12 cellular contexts compared by ENCODE assay signal in genomic region chr3:146638718-146639117, GRCh38. TPM values are rescaled to one million over a fixed set of nuclear protein-coding genes. Genes with fewer than 3 reads are reported as not detected.
A peak's percentile ranks its signal among the peaks of the same experiment; 100 is the strongest.
DNase-seq lines count a peak whose midpoint lies in the region; ATAC-seq and TF ChIP-seq lines count a peak whose summit lies in the region.
"Had no signal": no experiment of that assay in that cellular context is flagged by ENCODE, and none has a peak within 500 bp of the region (broad histone marks: within the 10 kb centered on the region; RNA-seq: fewer than 3 reads in every experiment).

No MANE protein-coding gene starts in this region.

- CTCF ChIA-PET in IMR-90 (lab: Yijun Ruan, JAX) (interaction anchor here (0.7 to 1.8 kb wide), 3 partner anchors 44 to 72 kb away, joined by 3 to 5 read pairs (median 5); no protein-coding TSS in a partner anchor), mammary epithelial cell (lab: Charles Lee; ENCODE audit: low non-redundant PET) (no interaction called here)

- no peak overlapping the region for H3K18ac ChIP-seq in IMR-90 (ENCODE audit: low read depth, low read length)

- no peak overlapping the region for H4K5ac ChIP-seq in IMR-90 (ENCODE audit: low read depth, low read length)

- dilution Hi-C loops in IMR-90 (cut with HindIII; ENCODE audit: low sequenced_read_pairs, unreplicated experiment) (no loop called here), mammary epithelial cell (cut with HindIII; ENCODE audit: low sequenced_read_pairs) (no loop called here)

- POLR2A ChIA-PET in IMR-90 (lab: Charles Lee; ENCODE audit: unreplicated experiment): no interaction called here

- no peaks in the 10 kb centered on the region for H3K9me3 Mint-ChIP-seq in neural progenitor cell

- H3K27ac Mint-ChIP-seq in neural progenitor cell: no peak overlapping the region

- H3K36me3 ChIP-seq in IMR-90 (ENCODE audit: control insufficient read depth, insufficient read depth, low read length) (no peaks in the 10 kb centered on the region), mammary epithelial cell (ENCODE audit: insufficient read depth, low read length) (no peaks in the 10 kb centered on the region), neural progenitor cell (no peaks in the 10 kb centered on the region)
- H3K36me3 ChIP-seq: colonic mucosa had no signal

- H3K9ac ChIP-seq in IMR-90 (ENCODE audit: low read depth, low read length): no peak overlapping the region
- no peak overlapping the region for H3K9ac ChIP-seq in mammary epithelial cell (ENCODE audit: insufficient read depth, low read length)
- no peak overlapping the region for H3K9ac ChIP-seq in neural progenitor cell

- no peaks in the 10 kb centered on the region for H3F3A ChIP-seq in neural progenitor cell (ENCODE audit: low read depth)

- no peak overlapping the region for H2BK15ac ChIP-seq in IMR-90 (ENCODE audit: low read depth, low read length)

- no peak overlapping the region for H2BK120ac ChIP-seq in IMR-90 (ENCODE audit: low read depth, low read length)

- H2AK9ac ChIP-seq in IMR-90 (replicated peaks; ENCODE audit: low read depth, low read length, poor library complexity): no peak overlapping the region

- H3K27me3 ChIP-seq in IMR-90 (ENCODE audit: control insufficient read depth, insufficient read depth, low read length) (no peaks in the 10 kb centered on the region), mammary epithelial cell (ENCODE audit: insufficient read depth, low read length) (no peaks in the 10 kb centered on the region), neural progenitor cell (no peaks in the 10 kb centered on the region)
- H3K27me3 ChIP-seq: colonic mucosa had no signal

- DNase-seq in NCI-H1105 treated with DMSO at 0.1 percent for 48 hours (lab: John Stamatoyannopoulos, UW) (peak; percentile 14), NCI-H1105 (lab: John Stamatoyannopoulos, UW) (no peak), IMR-90 (no peak), mammary epithelial cell (no peak), neural progenitor cell (ENCODE audit: low spot score) (no peak), amniotic stem cell (lab: John Stamatoyannopoulos, UW) (no peak)
- DNase-seq: colonic mucosa, NCI-H1436 treated with DMSO at 0.1 percent for 48 hours had no signal

- H3K4me1 Mint-ChIP-seq in neural progenitor cell: peaks cover 3% of the 10 kb centered on the region

- H3K36me3 Mint-ChIP-seq in neural progenitor cell: no peaks in the 10 kb centered on the region

- intact Hi-C loops in IMR-90 (cut with micrococcal nuclease) (no loop called here), mammary epithelial cell (cut with micrococcal nuclease) (loop anchor here (2.0 kb wide), 1 partner anchor 304 kb away; no protein-coding TSS in a partner anchor)

- no peak for TF ChIP-seq POLR2A in IMR-90 (IDR thresholded peaks at IDR 0.05; ENCODE audit: low read depth, low read length)

- no peak overlapping the region for H3K23ac ChIP-seq in IMR-90 (ENCODE audit: low read depth, low read length)

- H3K4me2 ChIP-seq in IMR-90 (ENCODE audit: low read depth, low read length): no peak overlapping the region
- no peak overlapping the region for H3K4me2 ChIP-seq in mammary epithelial cell (ENCODE audit: insufficient read depth, low read depth, low read length)
- H3K4me2 ChIP-seq in neural progenitor cell: no peak overlapping the region

- H3K79me2 ChIP-seq in mammary epithelial cell (ENCODE audit: insufficient read depth, low read length) (no peaks in the 10 kb centered on the region), neural progenitor cell (ENCODE audit: low read depth) (no peaks in the 10 kb centered on the region)

- H3K9me3 ChIP-seq in IMR-90 (ENCODE audit: control insufficient read depth, insufficient read depth, low read length) (no peaks in the 10 kb centered on the region), mammary epithelial cell (replicated peaks; ENCODE audit: insufficient read depth, low read length) (no peaks in the 10 kb centered on the region), neural progenitor cell (ENCODE audit: low read depth) (no peaks in the 10 kb centered on the region)
- H3K9me3 ChIP-seq: colonic mucosa had no signal

- no peaks in the 10 kb centered on the region for H3K79me1 ChIP-seq in IMR-90 (ENCODE audit: low read depth in 1 of 2, low read length in 2 of 2)

- no peak overlapping the region for H2AK5ac ChIP-seq in IMR-90 (ENCODE audit: low read depth, low read length)

- TF ChIP-seq CTCF in IMR-90 (conservative IDR thresholded peaks at IDR 0.05; ENCODE audit: low read depth, low read length): peak; percentile 40
- peak; percentile 31 to 46 for TF ChIP-seq CTCF in mammary epithelial cell (conservative IDR thresholded peaks at IDR 0.05 in 1 of 2, IDR thresholded peaks at IDR 0.05 in 1 of 2; ENCODE audit: extremely low read depth in 1 of 2, insufficient read depth in 1 of 2, low read depth in 1 of 2, low read length in 2 of 2)
- peak; percentile 47 for TF ChIP-seq CTCF in neural progenitor cell (IDR thresholded peaks at IDR 0.05)

- H4K8ac ChIP-seq in IMR-90 (ENCODE audit: low read depth in 2 of 2, low read length in 2 of 2): no peak overlapping the region

- no peak overlapping the region for H4K91ac ChIP-seq in IMR-90 (ENCODE audit: insufficient read depth, low read depth, low read length)

- H3K9me1 ChIP-seq in IMR-90 (ENCODE audit: insufficient read depth, low read length): no peaks in the 10 kb centered on the region

- BruUV-seq in IMR-90 (replicated peaks; lab: Mats Ljungman, UMichigan) (no TSS peak), mammary epithelial cell (replicated peaks; lab: Mats Ljungman, UMichigan) (no TSS peak)

- H2BK20ac ChIP-seq in IMR-90 (ENCODE audit: low read depth, low read length): no peak overlapping the region

- H3K4me1 ChIP-seq in IMR-90 (ENCODE audit: control insufficient read depth, insufficient read depth, low read length) (no peaks in the 10 kb centered on the region), mammary epithelial cell (ENCODE audit: insufficient read depth, low read length) (no peaks in the 10 kb centered on the region), neural progenitor cell (no peaks in the 10 kb centered on the region)
- H3K4me1 ChIP-seq: colonic mucosa had no signal

- H2BK5ac ChIP-seq in IMR-90 (ENCODE audit: low read depth, low read length, poor library complexity, severe bottlenecking): no peak overlapping the region

- no peak for TF ChIP-seq RAD21 in IMR-90 (IDR thresholded peaks at IDR 0.05; ENCODE audit: low read length)

- H3K4ac ChIP-seq in IMR-90 (ENCODE audit: low read depth, low read length): no peak overlapping the region

- in situ Hi-C loops in IMR-90 (cut with MboI; ENCODE audit: low sequenced_read_pairs): no loop called here
- in situ Hi-C loops in mammary epithelial cell (cut with MboI; ENCODE audit: low sequenced_read_pairs in 2 of 2): no loop called here

- H3K27me3 Mint-ChIP-seq in neural progenitor cell (ENCODE audit: insufficient read depth, low read depth): no peaks in the 10 kb centered on the region

- H2AFZ ChIP-seq in IMR-90 (replicated peaks; ENCODE audit: low read length, poor library complexity) (no peak overlapping the region), mammary epithelial cell (ENCODE audit: low read depth, low read length) (no peak overlapping the region), neural progenitor cell (replicated peaks) (no peak overlapping the region)

- no peak overlapping the region for H3K14ac ChIP-seq in IMR-90 (replicated peaks; ENCODE audit: low read depth, low read length)

- H4K20me1 ChIP-seq in IMR-90 (ENCODE audit: insufficient read depth, low read length) (no peaks in the 10 kb centered on the region), mammary epithelial cell (ENCODE audit: insufficient read depth, low read length) (no peaks in the 10 kb centered on the region), neural progenitor cell (ENCODE audit: low read depth) (no peaks in the 10 kb centered on the region)

- no peak overlapping the region for H3K27ac ChIP-seq in IMR-90 (ENCODE audit: insufficient read depth, low read length)
- H3K27ac ChIP-seq in mammary epithelial cell (ENCODE audit: insufficient read depth, low read depth, low read length): no peak overlapping the region
- no peak overlapping the region for H3K27ac ChIP-seq in neural progenitor cell
- H3K27ac ChIP-seq: colonic mucosa had no signal

- H3K4me3 Mint-ChIP-seq in neural progenitor cell: no peak overlapping the region

- no peak overlapping the region for H3K56ac ChIP-seq in IMR-90 (ENCODE audit: extremely low read depth, insufficient read depth, low read length)

- no peak for ATAC-seq in IMR-90 (ENCODE audit: low read depth)
- ATAC-seq in GM18520 (IDR thresholded peaks at IDR 0.05; ENCODE audit: unreplicated experiment): no peak
- no peak for ATAC-seq in GM18870 (IDR thresholded peaks at IDR 0.05; ENCODE audit: unreplicated experiment)

- H3K4me3 ChIP-seq in IMR-90 (ENCODE audit: insufficient read depth, low read depth, low read length): no peak overlapping the region
- H3K4me3 ChIP-seq in mammary epithelial cell (replicated peaks in 1 of 3; ENCODE audit: insufficient read depth in 1 of 3, low read depth in 2 of 3, low read length in 3 of 3): no peak overlapping the region
- no peak overlapping the region for H3K4me3 ChIP-seq in neural progenitor cell
- H3K4me3 ChIP-seq: colonic mucosa had no signal

TF ChIP-seq in IMR-90, 13 proteins besides CTCF, POLR2A, EP300 and RAD21 (continues in another document):
- no peak for TF ChIP-seq MAZ (IDR thresholded peaks at IDR 0.05; ENCODE audit: borderline replicate concordance, low read depth, low read length)
- no peak for TF ChIP-seq ELK1 (IDR thresholded peaks at IDR 0.05; ENCODE audit: borderline replicate concordance, low read depth, low read length)
- no peak for TF ChIP-seq CHD1 (IDR thresholded peaks at IDR 0.05; ENCODE audit: low read depth, low read length)
- no peak for TF ChIP-seq FOS (IDR thresholded peaks at IDR 0.05; ENCODE audit: low read depth, low read length)
- no peak for TF ChIP-seq NFE2L2 (IDR thresholded peaks at IDR 0.05; ENCODE audit: low read depth, low read length)
- no peak for TF ChIP-seq CEBPB (IDR thresholded peaks at IDR 0.05; ENCODE audit: low read depth, low read length)
- no peak for TF ChIP-seq RCOR1 (IDR thresholded peaks at IDR 0.05; ENCODE audit: insufficient replicate concordance, low read length)

RNA-seq across cellular contexts. Expression of gene PLSCR5, which starts 33.6 kb away (rescaled TPM):
- not detected in 2 replicates for total RNA-seq in IMR-90 (2012; rRNA removed)
- not detected in 2 replicates for polyA plus RNA-seq in IMR-90 (2012; rRNA removed)
- not detected in 2 replicates for polyA plus RNA-seq in IMR-90 (2012; cell fraction: cytosol; rRNA removed)
- not detected in 2 replicates for polyA plus RNA-seq in IMR-90 (2012; cell fraction: nucleus; rRNA removed; ENCODE audit: low replicate concordance)
- not detected for total RNA-seq in mammary epithelial cell
- polyA plus RNA-seq in mammary epithelial cell: not detected
- polyA minus RNA-seq in mammary epithelial cell: not detected
- total RNA-seq in neural progenitor cell (ENCODE audit: low replicate concordance): not detected in 2 replicates
- total RNA-seq: colonic mucosa, H1, ureter had no signal
- polyA plus RNA-seq: H1 had no signal
